19 cellular contexts compared by ENCODE assay signal in the genomic region with DNA sequence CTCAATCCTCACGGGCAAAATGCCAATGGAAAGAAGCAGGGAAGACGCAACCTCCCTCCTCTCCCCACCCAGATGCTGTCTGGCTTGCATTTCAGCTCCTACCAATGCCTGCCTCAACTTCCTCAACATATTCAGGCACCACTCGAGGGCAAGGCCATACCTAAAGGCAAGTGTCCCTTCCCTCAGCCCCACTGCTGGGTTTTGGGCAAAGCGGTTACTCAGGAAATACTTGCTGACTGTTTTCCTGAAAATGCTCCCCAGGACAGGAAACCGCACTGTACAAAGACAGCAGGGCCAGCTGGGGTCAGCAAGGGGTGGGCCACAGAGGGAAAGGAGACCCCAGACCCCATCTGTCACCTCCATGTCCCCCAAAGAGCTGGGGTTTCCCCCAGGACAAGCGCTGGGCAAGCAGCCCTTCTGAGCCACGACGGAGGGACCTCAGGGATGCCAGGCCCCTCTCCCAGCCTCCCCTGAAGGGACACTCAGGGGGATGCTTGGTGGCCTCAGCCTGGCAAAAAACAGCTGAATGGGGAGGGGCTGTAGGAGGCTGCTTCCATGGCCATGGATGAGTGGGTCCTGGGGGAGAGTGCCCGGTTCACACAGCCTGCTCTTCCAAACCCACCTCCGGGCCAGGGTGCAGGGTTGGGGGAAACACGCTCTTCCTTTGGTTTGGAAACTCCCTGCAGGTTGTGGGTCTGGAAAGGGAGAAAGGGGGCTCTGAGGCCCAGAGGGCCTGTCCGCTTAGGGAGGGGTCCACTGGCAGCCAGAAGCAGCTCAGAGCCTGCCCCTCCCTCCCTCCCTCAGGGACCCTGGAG. TPM values are rescaled to one million over a fixed set of nuclear protein-coding genes. Genes with fewer than 3 reads are reported as not detected.
DNase-seq lines count a peak whose midpoint lies in the region; ATAC-seq and TF ChIP-seq lines count a peak whose summit lies in the region.
"Had no signal": no experiment of that assay in that cellular context is flagged by ENCODE, and none has a peak within 500 bp of the region (broad histone marks: within the 10 kb centered on the region; RNA-seq: fewer than 3 reads in every experiment).

No MANE protein-coding gene starts in this region.

- TF ChIP-seq POLR2A in testis (IDR thresholded peaks at IDR 0.05) = no peak

- H4K91ac ChIP-seq in neuronal stem cell (ENCODE audit: low read depth, low read length, poor library complexity) = no peak overlapping the region

- no peak overlapping the region for H2BK120ac ChIP-seq in neuronal stem cell (ENCODE audit: low read depth, low read length)

- no peak overlapping the region for H3K9ac ChIP-seq in neuronal stem cell (ENCODE audit: low read depth, low read length, poor library complexity)

- peaks cover 21% of the 10 kb centered on the region for H3K27me3 Mint-ChIP-seq in HFFc6 (ENCODE audit: insufficient read depth)

- ATAC-seq in RWPE2 (ENCODE audit: low read depth) = no peak
- no peak for ATAC-seq in GM18502 (IDR thresholded peaks at IDR 0.05; ENCODE audit: poor library complexity, unreplicated experiment)
- ATAC-seq: CD8-positive, alpha-beta T cell; naive thymus-derived CD8-positive, alpha-beta T cell had no signal

- no peak overlapping the region for H3K23ac ChIP-seq in neuronal stem cell (ENCODE audit: low read depth, low read length, poor library complexity)

- TF ChIP-seq CTCF in RWPE2 (IDR thresholded peaks at IDR 0.05; ENCODE audit: poor library complexity, severe bottlenecking) = no peak
- no peak for TF ChIP-seq CTCF in fibroblast of pulmonary artery (IDR thresholded peaks at IDR 0.05; ENCODE audit: low read length, missing control alignments)
- TF ChIP-seq CTCF in testis (IDR thresholded peaks at IDR 0.05) = no peak
- no peak for TF ChIP-seq CTCF in HFFc6 (IDR thresholded peaks at IDR 0.05)

- H3K79me1 ChIP-seq in neuronal stem cell (ENCODE audit: low read depth, low read length) = no peaks in the 10 kb centered on the region

- H3K18ac ChIP-seq in neuronal stem cell (ENCODE audit: low read length) = peak overlapping the region; percentile 65

- no peak overlapping the region for H3K27ac ChIP-seq in RWPE2 (ENCODE audit: poor library complexity, severe bottlenecking)
- H3K27ac ChIP-seq in neuronal stem cell (replicated peaks; ENCODE audit: low read length) = no peak overlapping the region
- H3K27ac ChIP-seq in testis = no peak overlapping the region

- peak overlapping the region; percentile 44 for H2AK5ac ChIP-seq in neuronal stem cell (ENCODE audit: low read depth, low read length)

- H3K36me3 ChIP-seq in RWPE2 (ENCODE audit: low read depth) = no peaks in the 10 kb centered on the region
- no peaks in the 10 kb centered on the region for H3K36me3 ChIP-seq in neuronal stem cell (replicated peaks in 1 of 2; ENCODE audit: control insufficient read depth in 2 of 2, insufficient read depth in 2 of 2, low read length in 2 of 2)
- no peaks in the 10 kb centered on the region for H3K36me3 ChIP-seq in testis (ENCODE audit: low read depth, missing control alignments)

- H2AFZ ChIP-seq in neuronal stem cell (ENCODE audit: low read length) = no peak overlapping the region

- no peaks in the 10 kb centered on the region for H3K9me3 ChIP-seq in RWPE2 (ENCODE audit: severe bottlenecking)
- H3K9me3 ChIP-seq in neuronal stem cell (replicated peaks in 1 of 2; ENCODE audit: control insufficient read depth in 2 of 2, insufficient read depth in 1 of 2, low read depth in 1 of 2, low read length in 2 of 2) = no peaks in the 10 kb centered on the region
- no peaks in the 10 kb centered on the region for H3K9me3 ChIP-seq in testis

- DNase-seq in A172 (ENCODE audit: low spot score) (peak; percentile 23), RWPE2 (ENCODE audit: low spot score) (peak; percentile 19), fibroblast of pulmonary artery (ENCODE audit: low read depth) (peak; percentile 10), neuronal stem cell (ENCODE audit: low spot score) (no peak), testis (no peak), HFFc6 (no peak), amygdala (lab: John Stamatoyannopoulos, UW) (no peak)
- DNase-seq: activated CD4-positive, alpha-beta T cell treated with anti-CD3 and anti-CD28 coated beads, Interleukin-2, amount 50 U/mL, for 1 hour; activated CD8-positive, alpha-beta memory T cell treated with anti-CD3 and anti-CD28 coated beads, Interleukin-2, amount 50 U/mL, for 48 hours; CD8-positive, alpha-beta T cell; DMS53; HCEC 1CT; immature natural killer cell; mesendoderm; NCI-H1930; NCI-H510A; stimulated activated CD8-positive, alpha-beta memory T cell treated with anti-CD3 and anti-CD28 coated beads, Interleukin-4, amount 100 ng/mL, for 48 hours had no signal

- no peak overlapping the region for H3K14ac ChIP-seq in neuronal stem cell (ENCODE audit: low read length)

- H3K9me3 Mint-ChIP-seq in HFFc6 = no peaks in the 10 kb centered on the region
- H3K9me3 Mint-ChIP-seq: CD8-positive, alpha-beta T cell; immature natural killer cell; naive thymus-derived CD8-positive, alpha-beta T cell had no signal

- H3K4me1 Mint-ChIP-seq in HFFc6 (ENCODE audit: low read depth) = peaks cover 6% of the 10 kb centered on the region
- H3K4me1 Mint-ChIP-seq: naive thymus-derived CD8-positive, alpha-beta T cell had no signal

- intact Hi-C loops in testis (cut with DNase I; ENCODE audit: low total_unique reads) = no loop called here

- no peak overlapping the region for H2BK15ac ChIP-seq in neuronal stem cell (ENCODE audit: low read length)

- no peak overlapping the region for H4K8ac ChIP-seq in neuronal stem cell (ENCODE audit: low read depth, low read length)

- H3K4me2 ChIP-seq in neuronal stem cell (ENCODE audit: insufficient read depth, low read length, poor library complexity, severe bottlenecking) = no peak overlapping the region

- no CpG with 5 or more reads among the region's 12 CpGs for WGBS in neuronal stem cell (ENCODE audit: extremely low coverage in 2 of 2, insufficient read length in 2 of 2, insufficient replicate concordance in 1 of 2), 2 donors
- WGBS in testis, 2 donors = 85 to 86% methylated on average over 8 to 10 of the region's 12 CpGs

- H3K4me3 ChIP-seq in RWPE2 (ENCODE audit: severe bottlenecking) (no peak overlapping the region), fibroblast of pulmonary artery (replicated peaks; ENCODE audit: low read depth, low read length) (no peak overlapping the region), neuronal stem cell (ENCODE audit: low read length in 2 of 2) (no peak overlapping the region), testis (no peak overlapping the region)

- no peak overlapping the region for H2BK5ac ChIP-seq in neuronal stem cell (ENCODE audit: low read length)

- H3K36me3 Mint-ChIP-seq in HFFc6 (ENCODE audit: low read depth) = no peaks in the 10 kb centered on the region
- H3K36me3 Mint-ChIP-seq: CD8-positive, alpha-beta T cell; immature natural killer cell; naive thymus-derived CD8-positive, alpha-beta T cell had no signal

- H3K4me3 Mint-ChIP-seq in HFFc6 = no peak overlapping the region
- H3K4me3 Mint-ChIP-seq: CD8-positive, alpha-beta T cell; immature natural killer cell; naive thymus-derived CD8-positive, alpha-beta T cell had no signal

- H3K4me1 ChIP-seq in RWPE2 (ENCODE audit: insufficient read depth, poor library complexity, severe bottlenecking) (no peaks in the 10 kb centered on the region), neuronal stem cell (ENCODE audit: control insufficient read depth in 2 of 2, insufficient read depth in 1 of 2, low read depth in 1 of 2, low read length in 2 of 2) (peaks cover 7% of the 10 kb centered on the region in 2 donors), testis (no peaks in the 10 kb centered on the region)

- no peaks in the 10 kb centered on the region for H3K27me3 ChIP-seq in RWPE2 (ENCODE audit: insufficient read depth, poor library complexity, severe bottlenecking)
- peaks cover 0 to 4% (median 0%) of the 10 kb centered on the region in 3 experiments for H3K27me3 ChIP-seq in neuronal stem cell (ENCODE audit: control insufficient read depth in 3 of 3, insufficient read depth in 3 of 3, low read depth in 1 of 3, low read length in 3 of 3)
- H3K27me3 ChIP-seq in testis = no peaks in the 10 kb centered on the region

- no peak overlapping the region for H2BK12ac ChIP-seq in neuronal stem cell (ENCODE audit: low read length)

- H3K4ac ChIP-seq in neuronal stem cell (ENCODE audit: low read length) = no peak overlapping the region

- H3K27ac Mint-ChIP-seq in HFFc6 = no peak overlapping the region; the same call in 1 of the 2 replicates
- H3K27ac Mint-ChIP-seq: CD8-positive, alpha-beta T cell; immature natural killer cell had no signal

RNA-seq across cellular contexts. Expression of a gene that starts 47.9 kb away (rescaled TPM):
- 0.14 TPM in 2 replicates for total RNA-seq in A172 (2014; rRNA removed; shearing (Covaris generic))
- polyA plus RNA-seq in neuronal stem cell (2013, experiment 1 of 2) = 5.0 TPM
- 4.9 TPM for polyA plus RNA-seq in neuronal stem cell (2013, experiment 2 of 2)
- 1 to 10 TPM; 1.4 to 1.9 TPM for total RNA-seq in testis
- polyA plus RNA-seq in testis (ENCODE audit: insufficient read depth, low read depth, low replicate concordance) = 4.0 TPM
- not detected for total RNA-seq in HFFc6 (2021; fragmentation: NEBNext Ultra II Directional; extraction: Animal tissue kit (Norgen Biotek cat#: 25700))
- polyA plus RNA-seq: immature natural killer cell; naive thymus-derived CD8-positive, alpha-beta T cell had no signal

Comparison
In these comparisons a context has a peak if more than half of its experiments do, and no peak if none do; other contexts are left out.
1. DNase-seq: peak in A172 (single experiment), RWPE2 (single experiment) and fibroblast of pulmonary artery (single experiment); none in neuronal stem cell (single experiment), testis (single experiment), HFFc6 (single experiment) and amygdala (0 of 56).